15 cellular contexts compared by ENCODE assay signal in the genomic region with DNA sequence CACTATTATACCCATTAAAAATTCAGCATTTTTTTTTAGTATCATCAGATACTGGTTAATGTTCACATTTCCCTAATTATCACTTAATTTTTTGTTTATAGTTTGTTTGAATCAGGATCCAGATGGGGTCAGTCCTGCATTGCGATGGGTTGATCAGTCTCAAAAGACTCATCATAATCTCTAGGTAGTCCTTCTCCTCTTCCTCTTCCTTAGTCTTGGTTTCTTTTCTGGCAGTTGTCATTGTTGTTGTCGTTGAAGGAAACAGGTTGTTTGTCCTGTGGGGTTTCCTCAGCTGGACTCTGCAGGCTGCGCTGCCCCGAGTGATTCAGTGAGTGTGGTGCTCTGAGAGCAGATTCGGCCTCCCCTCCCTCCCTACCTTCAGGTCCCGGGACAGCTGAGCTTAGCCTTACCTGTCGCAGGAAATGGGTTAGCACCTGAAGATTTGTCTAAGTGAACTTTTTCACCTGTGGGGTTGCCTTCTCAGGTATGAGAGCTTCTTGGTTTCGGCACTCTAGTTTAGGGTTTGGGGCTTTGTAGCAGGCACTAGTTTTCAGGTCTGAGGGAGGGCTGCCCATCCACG. TPM values are rescaled to one million over a fixed set of nuclear protein-coding genes. Genes with fewer than 3 reads are reported as not detected.
DNase-seq lines count a peak whose midpoint lies in the region; TF ChIP-seq lines count a peak whose summit lies in the region.
"Had no signal": no experiment of that assay in that cellular context is flagged by ENCODE, and none has a peak within 500 bp of the region (broad histone marks: within the 10 kb centered on the region; RNA-seq: fewer than 3 reads in every experiment).

No MANE protein-coding gene starts in this region.

- intact Hi-C loops in ascending aorta (cut with DNase I) = loop anchor here (2.0 kb wide), 1 partner anchor 33 kb away; no protein-coding TSS in a partner anchor

- no peaks in the 10 kb centered on the region for H3K27me3 ChIP-seq in ascending aorta
- H3K27me3 ChIP-seq in layer of hippocampus (ENCODE audit: control insufficient read depth, insufficient read depth, low read length) = no peaks in the 10 kb centered on the region
- no peaks in the 10 kb centered on the region for H3K27me3 ChIP-seq in subcutaneous abdominal adipose tissue (ENCODE audit: control insufficient read depth in 5 of 5, insufficient read depth in 4 of 5, low read length in 5 of 5)
- no peaks in the 10 kb centered on the region for H3K27me3 ChIP-seq in MG63

- H3K36me3 ChIP-seq in ascending aorta (no peaks in the 10 kb centered on the region), subcutaneous abdominal adipose tissue (ENCODE audit: control insufficient read depth in 5 of 5, insufficient read depth in 5 of 5, low read length in 5 of 5) (peaks cover 0 to 25% (median 11%) of the 10 kb centered on the region in 5 donors), MG63 (peaks cover 99% of the 10 kb centered on the region)

- no peak for TF ChIP-seq CTCF in AG10803 (conservative IDR thresholded peaks at IDR 0.05; ENCODE audit: low read length)
- no peak for TF ChIP-seq CTCF in ascending aorta (IDR thresholded peaks at IDR 0.05)

- DNase-seq in AG10803 (ENCODE audit: low read depth) (no peak), ascending aorta (ENCODE audit: low spot score in 2 of 2) (no peak), OCI-M2 (lab: John Stamatoyannopoulos, UW; ENCODE audit: unreplicated experiment) (no peak), MG63 (no peak), ureter (ENCODE audit: low spot score) (no peak), Ammon's horn (ENCODE audit: low spot score) (no peak)
- DNase-seq: activated T-cell treated with anti-CD3 and anti-CD28 coated beads for 4 hours, COR-L47, immature natural killer cell, NCI-H1930, NCI-H524, PC-9, trophoblast cell had no signal

- peak overlapping the region; percentile 39 for H3K4me3 ChIP-seq in AG10803 (ENCODE audit: low read length)
- H3K4me3 ChIP-seq in ascending aorta = peak overlapping the region in 1 of 2 donors; percentile 67
- H3K4me3 ChIP-seq in subcutaneous abdominal adipose tissue (ENCODE audit: low read depth in 1 of 5, low read length in 5 of 5) = no peak overlapping the region
- H3K4me3 ChIP-seq in MG63 = no peak overlapping the region
- H3K4me3 ChIP-seq: PC-9 had no signal

- H3K9me3 ChIP-seq in ascending aorta (no peaks in the 10 kb centered on the region), subcutaneous abdominal adipose tissue (ENCODE audit: control insufficient read depth in 5 of 5, low read length in 5 of 5) (no peaks in the 10 kb centered on the region), MG63 (no peaks in the 10 kb centered on the region)

- H3K9ac ChIP-seq in subcutaneous abdominal adipose tissue (ENCODE audit: low read length in 5 of 5) = peak overlapping the region in 2 of 5 donors; percentile 25 to 26

- H3K27ac ChIP-seq in ascending aorta (peak overlapping the region; percentile 95 to 97), layer of hippocampus (ENCODE audit: low read depth, low read length) (peak overlapping the region; percentile 100), subcutaneous abdominal adipose tissue (ENCODE audit: low read depth, low read length) (peak overlapping the region; percentile 99)
- H3K27ac ChIP-seq: PC-9 had no signal

- H3K4me1 ChIP-seq in ascending aorta (peaks cover 28 to 84% of the 10 kb centered on the region in 2 donors), subcutaneous abdominal adipose tissue (ENCODE audit: control insufficient read depth in 5 of 5, insufficient read depth in 5 of 5, low read length in 5 of 5) (peaks cover 21 to 100% (median 84%) of the 10 kb centered on the region in 5 donors)

RNA-seq across cellular contexts. Expression of gene NFIX, which starts 34.1 kb away (rescaled TPM):
- total RNA-seq in ascending aorta (76.5 TPM), ureter (91.7 TPM)
- total RNA-seq in MG63 (2014; rRNA removed; shearing (Covaris generic); ENCODE audit: low replicate concordance) = 53.9 and 78.0 TPM in 2 replicates
